Comparison of ENCODE assay signal across 9 cellular contexts in the genomic region with DNA sequence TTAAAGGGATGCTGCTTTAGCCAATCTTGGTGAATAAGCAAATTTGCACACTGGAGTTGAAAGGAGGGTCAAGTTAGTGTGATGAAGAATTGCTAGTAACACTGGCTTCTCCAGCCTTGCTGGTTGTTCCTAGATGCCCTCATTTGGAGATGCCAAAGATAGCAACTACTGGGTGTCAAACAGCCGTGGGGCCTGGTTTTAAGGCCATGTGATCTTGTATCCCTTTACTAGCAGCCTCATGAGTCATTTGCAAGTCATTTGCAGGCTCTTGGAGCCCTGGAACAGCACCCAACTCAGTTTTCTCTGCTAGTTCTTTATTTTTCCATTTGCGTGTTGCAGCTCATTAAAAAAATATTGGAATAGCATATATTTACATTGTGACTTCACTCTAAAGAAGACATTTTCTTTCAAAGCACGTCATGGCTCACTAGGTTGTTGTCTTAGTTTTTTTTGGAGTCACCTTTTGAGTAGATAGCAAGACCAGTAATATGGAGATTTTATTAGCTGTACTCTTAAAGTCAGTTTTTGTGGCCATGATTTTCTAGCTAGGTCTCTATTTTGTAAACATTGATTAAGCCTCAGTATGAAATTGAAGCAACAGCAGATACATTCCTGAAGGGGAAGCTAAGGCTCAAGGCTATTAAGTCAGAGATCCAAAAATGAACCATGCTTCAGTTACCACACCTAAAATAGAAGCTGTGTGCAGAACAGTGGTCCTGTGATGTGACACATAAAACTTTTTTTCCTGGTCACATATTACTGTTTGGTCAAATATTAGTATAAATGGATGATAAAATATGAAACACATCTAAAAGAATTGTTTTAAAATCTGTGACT. TPM values are rescaled to one million over a fixed set of nuclear protein-coding genes. Genes with fewer than 3 reads are reported as not detected.
A peak's percentile ranks its signal among the peaks of the same experiment; 100 is the strongest.
DNase-seq lines count a peak whose midpoint lies in the region; ATAC-seq, FAIRE-seq and TF ChIP-seq lines count a peak whose summit lies in the region.
"Had no signal": no experiment of that assay in that cellular context is flagged by ENCODE, and none has a peak within 500 bp of the region (broad histone marks: within the 10 kb centered on the region; RNA-seq: fewer than 3 reads in every experiment).

No MANE protein-coding gene starts in this region.

- intact Hi-C loops in esophagus squamous epithelium (cut with DNase I), result no loop called here

- WGBS in esophagus squamous epithelium, 2 donors, result 24 to 34% methylated on average over 3 of the region's 3 CpGs

- TF ChIP-seq CTCF in esophagus squamous epithelium (IDR thresholded peaks at IDR 0.05), result no peak

- no peak overlapping the region for H3K4me3 ChIP-seq in esophagus squamous epithelium

- no peak for ATAC-seq in GM19395 (IDR thresholded peaks at IDR 0.05; ENCODE audit: unreplicated experiment)
- ATAC-seq: stimulated activated naive CD8-positive, alpha-beta T cell treated with anti-CD3 and anti-CD28 coated beads, Interleukin-15, amount 100 ng/mL, for 72 hours had no signal

- no peaks in the 10 kb centered on the region for H3K9me3 ChIP-seq in esophagus squamous epithelium

- TF ChIP-seq POLR2A in esophagus squamous epithelium (IDR thresholded peaks at IDR 0.05), result no peak

- FAIRE-seq in RCC 7860 (lab: Jason Lieb, UNC), result peak; percentile 92

- peaks cover 7 to 61% (median 28%) of the 10 kb centered on the region in 3 donors for H3K4me1 ChIP-seq in esophagus squamous epithelium

- in situ Hi-C loops in Caki2 (cut with HindIII; ENCODE audit: low pct_unique_long_range_greater_than_20kb, low sequenced_read_pairs), result no loop called here

- peaks cover 0 to 14% (median 0%) of the 10 kb centered on the region in 3 donors for H3K36me3 ChIP-seq in esophagus squamous epithelium

- DNase-seq in Caki2 (ENCODE audit: low read depth), result peak; percentile 92
- DNase-seq in RCC 7860 (ENCODE audit: low spot score), result peak; percentile 85
- no peak for DNase-seq in esophagus squamous epithelium (lab: John Stamatoyannopoulos, UW)
- DNase-seq in pons (ENCODE audit: low spot score), result peak; percentile 22
- no peak for DNase-seq in stimulated activated CD4-positive, alpha-beta T cell treated with anti-CD3 and anti-CD28 coated beads, Interleukin-15, amount 100 ng/mL, for 24 hours
- DNase-seq in HuH-7 (ENCODE audit: low spot score), result no peak
- DNase-seq in NK-92 (lab: John Stamatoyannopoulos, UW; ENCODE audit: unreplicated experiment), result no peak
- DNase-seq: stimulated activated naive CD8-positive, alpha-beta T cell treated with anti-CD3 and anti-CD28 coated beads, Interleukin-15, amount 100 ng/mL, for 72 hours had no signal

- peak overlapping the region; percentile 36 to 70 (median 48) for H3K27ac ChIP-seq in esophagus squamous epithelium

- H3K27me3 ChIP-seq in esophagus squamous epithelium, result no peaks in the 10 kb centered on the region

RNA-seq across cellular contexts. Expression of a gene that starts 1.3 kb away (rescaled TPM):
- 0.38 and 0.78 TPM in 2 replicates for total RNA-seq in Caki2 (2014; rRNA removed; shearing (Covaris generic); ENCODE audit: low replicate concordance)
- total RNA-seq in esophagus squamous epithelium, result 1 to 10 TPM in 2 of 4 donors, under 1 TPM in 2; 0.40 to 2.7 (median 1.4) TPM

RNA-seq across cellular contexts. Expression of a gene that starts 31.8 kb away (rescaled TPM):
- total RNA-seq in Caki2 (2014; rRNA removed; shearing (Covaris generic); ENCODE audit: low replicate concordance), result 21.3 and 37.5 TPM in 2 replicates
- 10 to 100 TPM; 19.4 to 52.1 (median 31.1) TPM for total RNA-seq in esophagus squamous epithelium

Comparison
In these comparisons a context has a peak if more than half of its experiments do, and no peak if none do; other contexts are left out.
1. DNase-seq: peak in Caki2 (single experiment), RCC 7860 (single experiment) and pons (single experiment); none in esophagus squamous epithelium (single experiment), stimulated activated CD4-positive, alpha-beta T cell treated with anti-CD3 and anti-CD28 coated beads, Interleukin-15, amount 100 ng/mL, for 24 hours (single experiment), HuH-7 (single experiment) and NK-92 (single experiment).